Comparison of ENCODE assay signal across 23 cellular contexts in the genomic region with DNA sequence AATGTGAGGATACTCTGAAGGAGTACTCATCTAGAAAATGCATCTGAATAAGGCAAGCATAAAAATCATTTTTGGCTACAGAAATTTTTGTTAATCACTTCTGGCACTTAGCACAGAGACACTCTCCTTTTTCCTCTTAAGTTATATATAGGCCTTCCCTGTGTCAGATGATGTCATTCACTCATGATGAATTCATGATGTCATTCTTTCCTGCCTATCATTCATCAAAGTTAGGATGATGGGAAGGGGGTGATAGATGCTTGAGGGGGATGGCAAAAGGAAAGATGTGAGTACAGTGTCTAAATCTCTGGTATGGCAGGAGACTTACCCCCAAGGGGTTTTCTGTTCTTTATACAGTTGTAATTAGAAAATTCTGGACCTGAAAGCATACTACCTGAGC.
"Had no signal": no experiment of that assay in that cellular context is flagged by ENCODE, and none has a peak within 500 bp of the region (broad histone marks: within the 10 kb centered on the region; RNA-seq: fewer than 3 reads in every experiment).

No MANE protein-coding gene starts in this region.

- H3K27ac ChIP-seq: coronary artery, hepatocyte, neural progenitor cell, upper lobe of left lung, WERI-Rb-1 had no signal

- ATAC-seq: activated CD8-positive, alpha-beta memory T cell treated with anti-CD3 and anti-CD28 coated beads, Interleukin-2, amount 10 ng/mL, durations not matched to agents 7 days and 5 days; activated CD8-positive, alpha-beta T cell treated with anti-CD3 and anti-CD28 coated beads for 36 hours; left lobe of liver had no signal

- H3K4me1 ChIP-seq: neural progenitor cell had no signal

- H3K27me3 ChIP-seq: hepatocyte, neural progenitor cell, upper lobe of left lung had no signal

- H3K36me3 ChIP-seq: neural progenitor cell, upper lobe of left lung, WERI-Rb-1 had no signal

- H3K4me3 ChIP-seq: coronary artery, hepatocyte, lung, neural progenitor cell, upper lobe of left lung had no signal

- H3K9me3 ChIP-seq: upper lobe of left lung had no signal

- DNase-seq: activated CD4-positive, alpha-beta T cell treated with anti-CD3 and anti-CD28 coated beads, Interleukin-2, amount 10 ng/mL, durations not matched to agents 7 days and 5 days; activated CD4-positive, CD25-positive, alpha-beta regulatory T cell treated with anti-CD3 and anti-CD28 coated beads, Interleukin-2, amount 50 U/mL, for 72 hours; activated CD8-positive, alpha-beta memory T cell treated with anti-CD3 and anti-CD28 coated beads, Interleukin-2, amount 10 ng/mL, durations not matched to agents 7 days and 5 days; activated CD8-positive, alpha-beta T cell treated with anti-CD3 and anti-CD28 coated beads for 36 hours; activated effector memory CD4-positive, alpha-beta T cell treated with anti-CD3 and anti-CD28 coated beads, Interleukin-2, amount 50 U/mL, for 16 hours; activated naive CD4-positive, alpha-beta T cell treated with anti-CD3 and anti-CD28 coated beads, Interleukin-2, amount 10 ng/mL, durations not matched to agents 7 days and 5 days; activated T-cell treated with anti-CD3 and anti-CD28 coated beads for 4 hours; amygdala; cerebellar nuclear complex; endodermal cell; foreskin melanocyte; glutamatergic neuron; immature natural killer cell; naive B cell; stimulated activated CD4-positive, alpha-beta T cell treated with anti-CD3 and anti-CD28 coated beads, Interleukin-4, amount 100 ng/mL, for 24 hours; stimulated activated naive CD4-positive, alpha-beta T cell treated with Interleukin-2 at 50 U/mL for 16 hours; upper lobe of left lung; WERI-Rb-1 had no signal
